Comparison of ENCODE assay signal across 8 cellular contexts in genomic region chr9:117644607-117645244, GRCh38. TPM values are rescaled to one million over a fixed set of nuclear protein-coding genes. Genes with fewer than 3 reads are reported as not detected.
DNase-seq lines count a peak whose midpoint lies in the region; ATAC-seq and TF ChIP-seq lines count a peak whose summit lies in the region.

No MANE protein-coding gene starts in this region.

- peaks cover 18% of the 10 kb centered on the region for H3K27me3 Mint-ChIP-seq in CD8-positive, alpha-beta T cell (ENCODE audit: low read depth)
- H3K27me3 Mint-ChIP-seq in memory B cell = peaks cover 10% of the 10 kb centered on the region

- CTCF ChIA-PET in CD8-positive, alpha-beta T cell (lab: Charles Lee) = no interaction called here

- no peak overlapping the region for H3K4me3 Mint-ChIP-seq in CD8-positive, alpha-beta T cell
- peak overlapping the region; percentile 30 for H3K4me3 Mint-ChIP-seq in memory B cell

- ATAC-seq in CD8-positive, alpha-beta T cell = no peak
- ATAC-seq in GM19452 (IDR thresholded peaks at IDR 0.05; ENCODE audit: unreplicated experiment) = peak; percentile 72
- peak; percentile 84 for ATAC-seq in HG03520 (IDR thresholded peaks at IDR 0.05; ENCODE audit: unreplicated experiment)
- ATAC-seq in memory B cell (ENCODE audit: low read depth) = peak; percentile 68

- no peak overlapping the region for H3K4me3 ChIP-seq in CD8-positive, alpha-beta T cell (ENCODE audit: low read depth, low read length)
- H3K4me3 ChIP-seq in effector memory CD4-positive, alpha-beta T cell (ENCODE audit: insufficient read depth, low read depth, low read length, poor library complexity, severe bottlenecking) = no peak overlapping the region

- peaks cover 4% of the 10 kb centered on the region for H3K4me1 ChIP-seq in CD8-positive, alpha-beta T cell (ENCODE audit: insufficient read depth, low read length)
- no peaks in the 10 kb centered on the region for H3K4me1 ChIP-seq in effector memory CD4-positive, alpha-beta T cell (ENCODE audit: control insufficient read depth, insufficient read depth, low read length, poor library complexity, severe bottlenecking)

- DNase-seq in CD8-positive, alpha-beta T cell = peak; percentile 18 to 58 (median 25)
- DNase-seq in NCI-H526 (lab: John Stamatoyannopoulos, UW) = peak; percentile 14 to 64
- DNase-seq in activated CD4-positive, alpha-beta T cell treated with anti-CD3 and anti-CD28 coated beads, Interleukin-2, amount 50 U/mL, for 4 hours = peak; percentile 26 to 39
- peak in 2 of 3 donors; percentile 2 to 8 for DNase-seq in effector memory CD4-positive, alpha-beta T cell
- DNase-seq in memory B cell (ENCODE audit: low spot score in 2 of 2) = peak; percentile 62 to 73
- peak; percentile 4 for DNase-seq in stimulated activated CD8-positive, alpha-beta memory T cell treated with anti-CD3 and anti-CD28 coated beads, Interleukin-15, amount 100 ng/mL, for 24 hours (ENCODE audit: low read depth)

- H3K27ac ChIP-seq in CD8-positive, alpha-beta T cell (ENCODE audit: low read depth, low read length) = no peak overlapping the region
- H3K27ac ChIP-seq in effector memory CD4-positive, alpha-beta T cell (ENCODE audit: insufficient read depth, low read length, poor library complexity, severe bottlenecking) = no peak overlapping the region

- POLR2A ChIA-PET in CD8-positive, alpha-beta T cell (lab: Charles Lee) = no interaction called here

- intact Hi-C loops in CD8-positive, alpha-beta T cell (cut with DNase I, micrococcal nuclease) = no loop called here

- H3K27me3 ChIP-seq in CD8-positive, alpha-beta T cell (ENCODE audit: insufficient read depth, low read length) = peaks cover 6% of the 10 kb centered on the region
- H3K27me3 ChIP-seq in effector memory CD4-positive, alpha-beta T cell (replicated peaks; ENCODE audit: control insufficient read depth, insufficient read depth, low read length, poor library complexity, severe bottlenecking) = peaks cover 4% of the 10 kb centered on the region

- TF ChIP-seq CTCF in CD8-positive, alpha-beta T cell (IDR thresholded peaks at IDR 0.05) = peak; percentile 61

- no peaks in the 10 kb centered on the region for H3K36me3 ChIP-seq in CD8-positive, alpha-beta T cell (ENCODE audit: insufficient read depth, low read length)
- H3K36me3 ChIP-seq in effector memory CD4-positive, alpha-beta T cell (ENCODE audit: control insufficient read depth, insufficient read depth, low read length) = no peaks in the 10 kb centered on the region

- H3K4me1 Mint-ChIP-seq in CD8-positive, alpha-beta T cell (ENCODE audit: low read depth) = peaks cover 6% of the 10 kb centered on the region
- peaks cover 18% of the 10 kb centered on the region for H3K4me1 Mint-ChIP-seq in memory B cell

- H3K9me3 ChIP-seq in CD8-positive, alpha-beta T cell (ENCODE audit: low read length) = no peaks in the 10 kb centered on the region
- H3K9me3 ChIP-seq in effector memory CD4-positive, alpha-beta T cell (ENCODE audit: control insufficient read depth, low read length) = no peaks in the 10 kb centered on the region

- no peaks in the 10 kb centered on the region for H3K9me3 Mint-ChIP-seq in CD8-positive, alpha-beta T cell
- H3K9me3 Mint-ChIP-seq in memory B cell = no peaks in the 10 kb centered on the region

- no peaks in the 10 kb centered on the region for H3K36me3 Mint-ChIP-seq in CD8-positive, alpha-beta T cell
- no peaks in the 10 kb centered on the region for H3K36me3 Mint-ChIP-seq in memory B cell

- no peak overlapping the region for H3K27ac Mint-ChIP-seq in CD8-positive, alpha-beta T cell
- H3K27ac Mint-ChIP-seq in memory B cell = peak overlapping the region; percentile 64

RNA-seq across cellular contexts. Expression of gene TLR4, which starts 59.5 kb away (rescaled TPM):
- total RNA-seq in CD8-positive, alpha-beta T cell = under 1 TPM; 0.08 to 0.17 TPM

Comparison
In these comparisons a context has a peak if more than half of its experiments do, and no peak if none do; other contexts are left out.
1. DNase-seq: peak in every context shown above with its lines; median percentile 68 in memory B cell; 39 in NCI-H526; 32 in activated CD4-positive, alpha-beta T cell treated with anti-CD3 and anti-CD28 coated beads, Interleukin-2, amount 50 U/mL, for 4 hours; 25 in CD8-positive, alpha-beta T cell; 5 in effector memory CD4-positive, alpha-beta T cell; 4 in stimulated activated CD8-positive, alpha-beta memory T cell treated with anti-CD3 and anti-CD28 coated beads, Interleukin-15, amount 100 ng/mL, for 24 hours.